ENCODE assay signal across 2 cellular contexts in the genomic region with DNA sequence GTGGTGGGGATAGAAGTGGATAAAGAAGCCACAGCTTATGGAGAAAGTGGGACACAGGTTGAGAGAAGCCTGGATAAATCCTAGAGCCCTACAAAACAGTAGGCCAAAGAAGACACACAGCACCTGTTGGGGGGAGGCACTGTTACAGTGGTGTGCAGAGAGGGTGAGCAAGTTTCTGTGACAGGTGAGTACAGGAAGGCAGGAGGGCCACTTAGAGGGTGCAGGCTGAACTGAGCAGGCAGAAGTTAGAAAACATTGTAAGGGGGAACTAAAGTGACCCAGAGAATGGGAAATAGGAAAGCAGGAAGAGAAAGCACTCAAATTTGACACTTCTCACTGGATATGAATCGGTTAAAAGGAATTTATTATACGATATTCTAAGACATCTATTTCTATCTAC.
TF ChIP-seq lines count a peak whose summit lies in the region.

No MANE protein-coding gene starts in this region.

TF ChIP-seq in liver, 16 proteins besides CTCF, POLR2A, EP300 and RAD21 (continued from another document):
- TF ChIP-seq, protein P1, sequence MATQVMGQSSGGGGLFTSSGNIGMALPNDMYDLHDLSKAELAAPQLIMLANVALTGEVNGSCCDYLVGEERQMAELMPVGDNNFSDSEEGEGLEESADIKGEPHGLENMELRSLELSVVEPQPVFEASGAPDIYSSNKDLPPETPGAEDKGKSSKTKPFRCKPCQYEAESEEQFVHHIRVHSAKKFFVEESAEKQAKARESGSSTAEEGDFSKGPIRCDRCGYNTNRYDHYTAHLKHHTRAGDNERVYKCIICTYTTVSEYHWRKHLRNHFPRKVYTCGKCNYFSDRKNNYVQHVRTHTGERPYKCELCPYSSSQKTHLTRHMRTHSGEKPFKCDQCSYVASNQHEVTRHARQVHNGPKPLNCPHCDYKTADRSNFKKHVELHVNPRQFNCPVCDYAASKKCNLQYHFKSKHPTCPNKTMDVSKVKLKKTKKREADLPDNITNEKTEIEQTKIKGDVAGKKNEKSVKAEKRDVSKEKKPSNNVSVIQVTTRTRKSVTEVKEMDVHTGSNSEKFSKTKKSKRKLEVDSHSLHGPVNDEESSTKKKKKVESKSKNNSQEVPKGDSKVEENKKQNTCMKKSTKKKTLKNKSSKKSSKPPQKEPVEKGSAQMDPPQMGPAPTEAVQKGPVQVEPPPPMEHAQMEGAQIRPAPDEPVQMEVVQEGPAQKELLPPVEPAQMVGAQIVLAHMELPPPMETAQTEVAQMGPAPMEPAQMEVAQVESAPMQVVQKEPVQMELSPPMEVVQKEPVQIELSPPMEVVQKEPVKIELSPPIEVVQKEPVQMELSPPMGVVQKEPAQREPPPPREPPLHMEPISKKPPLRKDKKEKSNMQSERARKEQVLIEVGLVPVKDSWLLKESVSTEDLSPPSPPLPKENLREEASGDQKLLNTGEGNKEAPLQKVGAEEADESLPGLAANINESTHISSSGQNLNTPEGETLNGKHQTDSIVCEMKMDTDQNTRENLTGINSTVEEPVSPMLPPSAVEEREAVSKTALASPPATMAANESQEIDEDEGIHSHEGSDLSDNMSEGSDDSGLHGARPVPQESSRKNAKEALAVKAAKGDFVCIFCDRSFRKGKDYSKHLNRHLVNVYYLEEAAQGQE (IDR thresholded peaks at IDR 0.05) = no peak
- TF ChIP-seq, protein P2, sequence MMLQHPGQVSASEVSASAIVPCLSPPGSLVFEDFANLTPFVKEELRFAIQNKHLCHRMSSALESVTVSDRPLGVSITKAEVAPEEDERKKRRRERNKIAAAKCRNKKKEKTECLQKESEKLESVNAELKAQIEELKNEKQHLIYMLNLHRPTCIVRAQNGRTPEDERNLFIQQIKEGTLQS (IDR thresholded peaks at IDR 0.05) = no peak
- TF ChIP-seq HNF4G (IDR thresholded peaks at IDR 0.05) = no peak
- no peak for TF ChIP-seq HNF4A (conservative IDR thresholded peaks at IDR 0.05)
- TF ChIP-seq NR2F2 (IDR thresholded peaks at IDR 0.05) = no peak
- no peak for TF ChIP-seq MAX (IDR thresholded peaks at IDR 0.05)
- no peak for TF ChIP-seq YY1 (IDR thresholded peaks at IDR 0.05)
- TF ChIP-seq FOXA2 (IDR thresholded peaks at IDR 0.05) = no peak
- TF ChIP-seq, protein P3, sequence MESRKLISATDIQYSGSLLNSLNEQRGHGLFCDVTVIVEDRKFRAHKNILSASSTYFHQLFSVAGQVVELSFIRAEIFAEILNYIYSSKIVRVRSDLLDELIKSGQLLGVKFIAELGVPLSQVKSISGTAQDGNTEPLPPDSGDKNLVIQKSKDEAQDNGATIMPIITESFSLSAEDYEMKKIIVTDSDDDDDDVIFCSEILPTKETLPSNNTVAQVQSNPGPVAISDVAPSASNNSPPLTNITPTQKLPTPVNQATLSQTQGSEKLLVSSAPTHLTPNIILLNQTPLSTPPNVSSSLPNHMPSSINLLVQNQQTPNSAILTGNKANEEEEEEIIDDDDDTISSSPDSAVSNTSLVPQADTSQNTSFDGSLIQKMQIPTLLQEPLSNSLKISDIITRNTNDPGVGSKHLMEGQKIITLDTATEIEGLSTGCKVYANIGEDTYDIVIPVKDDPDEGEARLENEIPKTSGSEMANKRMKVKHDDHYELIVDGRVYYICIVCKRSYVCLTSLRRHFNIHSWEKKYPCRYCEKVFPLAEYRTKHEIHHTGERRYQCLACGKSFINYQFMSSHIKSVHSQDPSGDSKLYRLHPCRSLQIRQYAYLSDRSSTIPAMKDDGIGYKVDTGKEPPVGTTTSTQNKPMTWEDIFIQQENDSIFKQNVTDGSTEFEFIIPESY (IDR thresholded peaks at IDR 0.05) = no peak
- TF ChIP-seq JUND (IDR thresholded peaks at IDR 0.05) = no peak
- no peak for TF ChIP-seq RXRA (IDR thresholded peaks at IDR 0.05)
- no peak for TF ChIP-seq GABPA (IDR thresholded peaks at IDR 0.05 in 1 of 2, conservative IDR thresholded peaks at IDR 0.05 in 1 of 2)

TF ChIP-seq in HepG2, 621 proteins besides CTCF, POLR2A, EP300 and RAD21 (continued from another document):
- no peak for TF ChIP-seq ZBTB44 (CRISPR knock-in tag; IDR thresholded peaks at IDR 0.05)
- no peak for TF ChIP-seq RFXANK (CRISPR knock-in tag; IDR thresholded peaks at IDR 0.05)
- no peak for TF ChIP-seq ZNF136 (CRISPR knock-in tag; IDR thresholded peaks at IDR 0.05; ENCODE audit: low read depth)
- TF ChIP-seq SMYD3 (CRISPR knock-in tag; IDR thresholded peaks at IDR 0.05) = no peak
- no peak for TF ChIP-seq HOXA3 (CRISPR knock-in tag; IDR thresholded peaks at IDR 0.05)
- TF ChIP-seq, protein P4, sequence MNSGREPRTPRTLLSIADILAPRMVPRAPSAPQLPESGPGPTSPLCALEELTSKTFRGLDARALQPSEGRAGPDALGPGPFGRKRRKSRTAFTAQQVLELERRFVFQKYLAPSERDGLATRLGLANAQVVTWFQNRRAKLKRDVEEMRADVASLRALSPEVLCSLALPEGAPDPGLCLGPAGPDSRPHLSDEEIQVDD (CRISPR knock-in tag; IDR thresholded peaks at IDR 0.05; ENCODE audit: borderline replicate concordance) = no peak
